Comparison of ENCODE assay signal across 18 cellular contexts in genomic region chr11:6572215-6572614, GRCh38. TPM values are rescaled to one million over a fixed set of nuclear protein-coding genes. Genes with fewer than 3 reads are reported as not detected.
A peak's percentile ranks its signal among the peaks of the same experiment; 100 is the strongest.
DNase-seq lines count a peak whose midpoint lies in the region; ATAC-seq and TF ChIP-seq lines count a peak whose summit lies in the region.
"Had no signal": no experiment of that assay in that cellular context is flagged by ENCODE, and none has a peak within 500 bp of the region (broad histone marks: within the 10 kb centered on the region; RNA-seq: fewer than 3 reads in every experiment).

No MANE protein-coding gene starts in this region.

- H3K36me3 Mint-ChIP-seq in type B pancreatic cell, result peaks cover 15% of the 10 kb centered on the region

- H3K4me3 Mint-ChIP-seq in type B pancreatic cell, result no peak overlapping the region
- H3K4me3 Mint-ChIP-seq: activated T-helper 1 cell treated with anti-CD3 and anti-CD28 coated beads, Interleukin-12 subunit alpha, Interleukin-12 subunit beta, Interleukin-2, Interleukin-4 antibody, amounts not matched to agents 30 ng/mL and 10 ng/mL and 1 ng/mL, durations not matched to agents 14 hours and 24 hours and 36 hours; GM23338; neural crest cell had no signal

- DNase-seq in HFF-Myc (ENCODE audit: extremely low read depth, low read depth) (peak; percentile 16), astrocyte of the spinal cord (ENCODE audit: low read depth, low spot score) (peak; percentile 82), fibroblast of villous mesenchyme (ENCODE audit: low read depth) (peak; percentile 26), NCI-H2227 treated with DMSO at 0.1 percent for 48 hours (lab: John Stamatoyannopoulos, UW) (no peak), type B pancreatic cell (ENCODE audit: extremely low spot score, unreplicated experiment) (no peak), KBM-7 (no peak)
- DNase-seq: activated CD4-positive, alpha-beta T cell treated with anti-CD3 and anti-CD28 coated beads, Interleukin-2, amount 50 U/mL, for 1 hour; COR-L47; effector CD8-positive, alpha-beta T cell; KG1; NCI-H1930; NCI-H748 treated with DMSO at 0.1 percent for 48 hours; stimulated activated naive CD4-positive, alpha-beta T cell treated with Interleukin-2 at 50 U/mL for 16 hours; uterus had no signal

- peaks cover 18% of the 10 kb centered on the region for H3K4me1 Mint-ChIP-seq in type B pancreatic cell (ENCODE audit: unreplicated experiment)

- no peak for ATAC-seq in activated CD4-positive, CD25-positive, alpha-beta regulatory T cell treated with anti-CD3 and anti-CD28 coated beads, Interleukin-2, amount 50 U/mL, for 24 hours

- H3K9me3 Mint-ChIP-seq in type B pancreatic cell, result no peaks in the 10 kb centered on the region
- H3K9me3 Mint-ChIP-seq: activated T-helper 1 cell treated with anti-CD3 and anti-CD28 coated beads, Interleukin-12 subunit alpha, Interleukin-12 subunit beta, Interleukin-2, Interleukin-4 antibody, amounts not matched to agents 30 ng/mL and 10 ng/mL and 1 ng/mL, durations not matched to agents 14 hours and 24 hours and 36 hours; GM23338; neural crest cell had no signal

- no peaks in the 10 kb centered on the region for H3K27me3 Mint-ChIP-seq in type B pancreatic cell

- no peak overlapping the region for H3K27ac Mint-ChIP-seq in type B pancreatic cell
- H3K27ac Mint-ChIP-seq: activated T-helper 1 cell treated with anti-CD3 and anti-CD28 coated beads, Interleukin-12 subunit alpha, Interleukin-12 subunit beta, Interleukin-2, Interleukin-4 antibody, amounts not matched to agents 30 ng/mL and 10 ng/mL and 1 ng/mL, durations not matched to agents 14 hours and 24 hours and 36 hours; GM23338 had no signal

- in situ Hi-C loops in astrocyte of the spinal cord (cut with HindIII; ENCODE audit: low sequenced_read_pairs), result no loop called here
- in situ Hi-C loops in KBM-7 (cut with MboI; ENCODE audit: low pct_unique_long_range_greater_than_20kb, low sequenced_read_pairs), result no loop called here

- TF ChIP-seq CTCF in HFF-Myc (IDR thresholded peaks at IDR 0.05; ENCODE audit: low read depth, low read length, missing control alignments), result no peak
- no peak for TF ChIP-seq CTCF in astrocyte of the spinal cord (IDR thresholded peaks at IDR 0.05; ENCODE audit: low read depth, low read length)
- no peak for TF ChIP-seq CTCF in fibroblast of villous mesenchyme (IDR thresholded peaks at IDR 0.05; ENCODE audit: insufficient read depth, low read depth, low read length)
- no peak for TF ChIP-seq CTCF in type B pancreatic cell (conservative IDR thresholded peaks at IDR 0.05)

- H3K4me3 ChIP-seq in HFF-Myc (replicated peaks; ENCODE audit: low read depth, low read length), result no peak overlapping the region
- H3K4me3 ChIP-seq in astrocyte of the spinal cord (ENCODE audit: low read depth, low read length), result no peak overlapping the region
- no peak overlapping the region for H3K4me3 ChIP-seq in fibroblast of villous mesenchyme (ENCODE audit: low read depth, low read length)
- H3K4me3 ChIP-seq: GM23338, uterus had no signal

RNA-seq across cellular contexts. Expression of gene RRP8, which starts 31.2 kb away (rescaled TPM):
- total RNA-seq in fibroblast of villous mesenchyme, result 8.7 and 13.4 TPM in 2 replicates
- total RNA-seq in type B pancreatic cell (ENCODE audit: low replicate concordance), result 19.7 and 23.5 TPM in 2 replicates

RNA-seq across cellular contexts. Expression of gene ILK, which starts 31.4 kb away (rescaled TPM):
- total RNA-seq in fibroblast of villous mesenchyme, result 298 and 323 TPM in 2 replicates
- total RNA-seq in type B pancreatic cell (ENCODE audit: low replicate concordance), result 92.7 and 135 TPM in 2 replicates

RNA-seq across cellular contexts. Expression of gene TAF10, which starts 39.8 kb away (rescaled TPM):
- total RNA-seq in fibroblast of villous mesenchyme (28.0 and 28.9 TPM in 2 replicates), type B pancreatic cell (ENCODE audit: low replicate concordance) (121 and 130 TPM in 2 replicates)

RNA-seq across cellular contexts. Expression of gene TPP1, which starts 47.0 kb away (rescaled TPM):
- 98.4 and 110 TPM in 2 replicates for total RNA-seq in fibroblast of villous mesenchyme
- total RNA-seq in type B pancreatic cell (ENCODE audit: low replicate concordance), result 72.8 and 97.8 TPM in 2 replicates

Comparison
In these comparisons a context has a peak if more than half of its experiments do, and no peak if none do; other contexts are left out.
1. DNase-seq: peak in HFF-Myc (single experiment), astrocyte of the spinal cord (single experiment) and fibroblast of villous mesenchyme (single experiment); none in NCI-H2227 treated with DMSO at 0.1 percent for 48 hours (single experiment), type B pancreatic cell (single experiment) and KBM-7 (single experiment).